In the genomic region with DNA sequence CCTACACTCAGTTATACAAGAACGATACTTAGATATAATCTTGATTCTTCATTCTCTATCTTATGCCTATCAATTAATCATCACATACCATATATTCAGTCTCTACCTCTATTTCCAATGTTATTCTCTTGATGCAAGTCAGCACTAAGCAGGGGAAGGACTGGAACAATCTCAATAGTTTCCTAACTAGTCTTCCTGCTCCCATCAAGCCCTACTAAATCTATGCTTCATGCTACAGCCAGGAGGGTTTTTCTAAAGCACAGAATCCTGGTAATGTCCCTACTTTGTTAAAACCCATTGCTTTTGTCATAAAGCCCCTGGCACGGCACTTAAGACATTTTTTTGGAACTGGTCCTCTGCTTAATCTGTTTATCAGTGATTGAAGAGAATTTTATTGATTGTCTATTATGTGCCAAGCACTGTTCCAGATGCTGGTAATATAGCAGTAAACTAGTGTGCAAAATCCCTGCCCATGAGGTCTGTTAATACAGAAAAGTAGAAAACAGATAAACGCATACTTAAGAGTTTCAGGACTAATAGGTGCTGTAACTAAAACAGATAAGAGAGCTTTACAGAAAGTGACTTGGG, we compare ENCODE assay signal across 30 cellular contexts.
"Had no signal": no experiment of that assay in that cellular context is flagged by ENCODE, and none has a peak within 500 bp of the region (broad histone marks: within the 10 kb centered on the region; RNA-seq: fewer than 3 reads in every experiment).

No MANE protein-coding gene starts in this region.

- H3K4me1 ChIP-seq: Peyer's patch had no signal

- H3K27ac ChIP-seq: Peyer's patch, RWPE1 had no signal

- H3K4me3 ChIP-seq: K562, Peyer's patch had no signal

- H3K36me3 Mint-ChIP-seq: activated CD4-positive, alpha-beta memory T cell treated with anti-CD3 and anti-CD28 coated beads for 36 hours; activated naive CD4-positive, alpha-beta T cell treated with anti-CD3 and anti-CD28 coated beads, Interleukin-2, amount 10 ng/mL, durations not matched to agents 7 days and 5 days; activated naive CD8-positive, alpha-beta T cell; brain had no signal

- H3K27ac Mint-ChIP-seq: activated B cell treated with CpG ODN at 0.5 μM for 24 hours; activated CD4-positive, alpha-beta memory T cell treated with anti-CD3 and anti-CD28 coated beads for 36 hours; activated naive CD4-positive, alpha-beta T cell treated with anti-CD3 and anti-CD28 coated beads, Interleukin-2, amount 10 ng/mL, durations not matched to agents 7 days and 5 days; activated naive CD8-positive, alpha-beta T cell; activated naive CD8-positive, alpha-beta T cell treated with anti-CD3 and anti-CD28 coated beads, Interleukin-2, amount 50 U/mL, for 24 hours; activated T-helper 1 cell treated with anti-CD3 and anti-CD28 coated beads, Interleukin-12 subunit alpha, Interleukin-12 subunit beta, Interleukin-2, Interleukin-4 antibody, amounts not matched to agents 30 ng/mL and 10 ng/mL and 1 ng/mL, durations not matched to agents 14 hours and 24 hours and 36 hours; brain; T-helper 1 cell treated with Interleukin-12 subunit alpha and Interleukin-12 subunit beta and Interleukin-4 antibody, amounts not matched to agents 30 μg/mL and 1 μg/mL, for 36 hours; T-helper 2 cell treated with Interferon-gamma antibody and Interleukin-4, amounts not matched to agents 5 μg/mL and 100 μg/mL, for 36 hours had no signal

- H3K9me3 Mint-ChIP-seq: activated B cell treated with CpG ODN at 0.5 μM for 24 hours; activated CD4-positive, alpha-beta memory T cell treated with anti-CD3 and anti-CD28 coated beads for 36 hours; activated naive CD8-positive, alpha-beta T cell treated with anti-CD3 and anti-CD28 coated beads, Interleukin-2, amount 50 U/mL, for 24 hours; activated T-cell treated with anti-CD3 and anti-CD28 coated beads, Interleukin-2, amount 50 U/mL, for 4 hours; brain; T-helper 2 cell treated with Interferon-gamma antibody and Interleukin-4, amounts not matched to agents 5 μg/mL and 100 μg/mL, for 36 hours had no signal

- H3K4me3 Mint-ChIP-seq: activated B cell treated with CpG ODN at 0.5 μM for 24 hours; activated CD4-positive, alpha-beta memory T cell treated with anti-CD3 and anti-CD28 coated beads for 36 hours; activated naive CD4-positive, alpha-beta T cell treated with anti-CD3 and anti-CD28 coated beads, Interleukin-2, amount 10 ng/mL, durations not matched to agents 7 days and 5 days; activated naive CD8-positive, alpha-beta T cell; activated naive CD8-positive, alpha-beta T cell treated with anti-CD3 and anti-CD28 coated beads, Interleukin-2, amount 50 U/mL, for 24 hours; activated T-cell treated with anti-CD3 and anti-CD28 coated beads, Interleukin-2, amount 50 U/mL, for 4 hours; activated T-helper 1 cell treated with anti-CD3 and anti-CD28 coated beads, Interleukin-12 subunit alpha, Interleukin-12 subunit beta, Interleukin-2, Interleukin-4 antibody, amounts not matched to agents 30 ng/mL and 10 ng/mL and 1 ng/mL, durations not matched to agents 14 hours and 24 hours and 36 hours; T-helper 1 cell treated with Interleukin-12 subunit alpha and Interleukin-12 subunit beta and Interleukin-4 antibody, amounts not matched to agents 30 μg/mL and 1 μg/mL, for 36 hours; T-helper 2 cell treated with Interferon-gamma antibody and Interleukin-4, amounts not matched to agents 5 μg/mL and 100 μg/mL, for 36 hours had no signal

- H3K4me1 Mint-ChIP-seq: activated B cell treated with CpG ODN at 0.5 μM for 24 hours had no signal

- H3K27me3 Mint-ChIP-seq: activated B cell treated with CpG ODN at 0.5 μM for 24 hours; activated CD4-positive, alpha-beta memory T cell treated with anti-CD3 and anti-CD28 coated beads for 36 hours; activated naive CD4-positive, alpha-beta T cell treated with anti-CD3 and anti-CD28 coated beads, Interleukin-2, amount 10 ng/mL, durations not matched to agents 7 days and 5 days; activated naive CD8-positive, alpha-beta T cell; activated naive CD8-positive, alpha-beta T cell treated with anti-CD3 and anti-CD28 coated beads, Interleukin-2, amount 50 U/mL, for 24 hours had no signal

- H3K9me3 ChIP-seq: Peyer's patch had no signal

- H3K27me3 ChIP-seq: Peyer's patch had no signal

- DNase-seq: activated B cell treated with CpG ODN at 0.5 μM for 24 hours; activated CD4-positive, alpha-beta memory T cell treated with anti-CD3 and anti-CD28 coated beads for 36 hours; activated CD4-positive, alpha-beta T cell treated with anti-CD3 and anti-CD28 coated beads for 4 hours; activated CD4-positive, alpha-beta T cell treated with anti-CD3 and anti-CD28 coated beads, Interleukin-2, amount 50 U/mL, for 1 hour; activated CD4-positive, CD25-positive, alpha-beta regulatory T cell treated with anti-CD3 and anti-CD28 coated beads, Interleukin-2, amount 50 U/mL, for 72 hours; activated CD8-positive, alpha-beta memory T cell treated with anti-CD3 and anti-CD28 coated beads, Interleukin-2, amount 50 U/mL, for 4 hours; activated effector memory CD4-positive, alpha-beta T cell treated with Interleukin-2 at 50 U/mL for 16 hours; activated naive CD4-positive, alpha-beta T cell treated with anti-CD3 and anti-CD28 coated beads, Interleukin-2, amount 10 ng/mL, durations not matched to agents 7 days and 5 days; activated naive CD8-positive, alpha-beta T cell treated with anti-CD3 and anti-CD28 coated beads, Interleukin-2, amount 50 U/mL, for 24 hours; activated T-cell treated with anti-CD3 and anti-CD28 coated beads for 4 hours; activated T-cell treated with anti-CD3 and anti-CD28 coated beads, Interleukin-2, amount 50 U/mL, for 4 hours; anterior cingulate cortex; caudate nucleus; cerebellar nuclear complex; Karpas-422; NCI-H1417 treated with DMSO at 0.1 percent for 48 hours; NCI-H187 treated with DMSO at 0.1 percent for 48 hours; NCI-H2081; NCI-H2171 treated with DMSO at 0.1 percent for 48 hours; NCI-H2227 treated with DMSO at 0.1 percent for 48 hours; NCI-H524 treated with DMSO at 0.1 percent for 48 hours; Peyer's patch; SIG-M5 had no signal

- H3K36me3 ChIP-seq: Peyer's patch had no signal
